In genomic region chr3:110859993-110860392, GRCh38 we compare ENCODE assay signal across 30 cellular contexts.
"Had no signal": no experiment of that assay in that cellular context is flagged by ENCODE, and none has a peak within 500 bp of the region (broad histone marks: within the 10 kb centered on the region; RNA-seq: fewer than 3 reads in every experiment).

No MANE protein-coding gene starts in this region.

- H3K27me3 Mint-ChIP-seq: dendritic cell treated with granulocyte-macrophage colony-stimulating factor and Interleukin-4, amounts not matched to agents 40 ng/mL and 50 ng/mL, for 4 days; naive B cell; natural killer cell treated with Interleukin-12 subunit alpha and Interleukin-12 subunit beta and Interleukin-15 and Interleukin-18, amount 100 ng/mL, for 72 hours had no signal

- H3K4me1 Mint-ChIP-seq: naive B cell; neural crest cell; stimulated activated effector memory CD8-positive, alpha-beta T cell treated with anti-CD3 and anti-CD28 coated beads, Interleukin-12 subunit alpha, Interleukin-12 subunit beta, amount 100 ng/mL, for 72 hours had no signal

- H2AFZ ChIP-seq: hepatocyte had no signal

- H3K9me3 Mint-ChIP-seq: dendritic cell treated with granulocyte-macrophage colony-stimulating factor and Interleukin-4, amounts not matched to agents 40 ng/mL and 50 ng/mL, for 4 days; endodermal cell; mesothelial cell of epicardium; natural killer cell treated with Interleukin-12 subunit alpha and Interleukin-12 subunit beta and Interleukin-15 and Interleukin-18, amount 100 ng/mL, for 72 hours; neural crest cell; stimulated activated effector memory CD8-positive, alpha-beta T cell treated with anti-CD3 and anti-CD28 coated beads, Interleukin-12 subunit alpha, Interleukin-12 subunit beta, amount 100 ng/mL, for 72 hours had no signal

- H3K79me2 ChIP-seq: hepatocyte had no signal

- H3K4me3 Mint-ChIP-seq: dendritic cell treated with granulocyte-macrophage colony-stimulating factor and Interleukin-4, amounts not matched to agents 40 ng/mL and 50 ng/mL, for 4 days; endodermal cell; mesothelial cell of epicardium; naive B cell; natural killer cell treated with Interleukin-12 subunit alpha and Interleukin-12 subunit beta and Interleukin-15 and Interleukin-18, amount 100 ng/mL, for 72 hours; neural crest cell; stimulated activated effector memory CD8-positive, alpha-beta T cell treated with anti-CD3 and anti-CD28 coated beads, Interleukin-12 subunit alpha, Interleukin-12 subunit beta, amount 100 ng/mL, for 72 hours had no signal

- H3K27me3 ChIP-seq: colonic mucosa, esophagus muscularis mucosa, foreskin keratinocyte, gastroesophageal sphincter, heart left ventricle, hepatocyte, neutrophil, pancreas, right atrium auricular region, stomach, thyroid gland had no signal

- H3K4me3 ChIP-seq: colonic mucosa, esophagus muscularis mucosa, gastroesophageal sphincter, heart left ventricle, hepatocyte, mucosa of descending colon, pancreas, right atrium auricular region, smooth muscle cell, stomach, thyroid gland had no signal

- DNase-seq: colonic mucosa; effector CD8-positive, alpha-beta T cell; endodermal cell; foreskin keratinocyte; heart left ventricle; kidney; mesenchymal stem cell; mucosa of descending colon; naive B cell; pancreas; stimulated activated CD4-positive, alpha-beta T cell treated with anti-CD3 and anti-CD28 coated beads, Interleukin-12 subunit alpha, Interleukin-12 subunit beta, amount 100 ng/mL, for 4 hours; stimulated activated CD4-positive, alpha-beta T cell treated with anti-CD3 and anti-CD28 coated beads, Interleukin-1b, Interleukin-23, amount 100 ng/mL, for 48 hours; stimulated activated CD4-positive, alpha-beta T cell treated with anti-CD3 and anti-CD28 coated beads, Interleukin-4, amount 100 ng/mL, for 1 hour; stimulated activated naive CD4-positive, alpha-beta T cell treated with Interleukin-2 at 50 U/mL for 16 hours; stomach; thyroid gland; trophoblast cell had no signal

- H3K27ac Mint-ChIP-seq: dendritic cell treated with granulocyte-macrophage colony-stimulating factor and Interleukin-4, amounts not matched to agents 40 ng/mL and 50 ng/mL, for 4 days; endodermal cell; mesothelial cell of epicardium; naive B cell; natural killer cell treated with Interleukin-12 subunit alpha and Interleukin-12 subunit beta and Interleukin-15 and Interleukin-18, amount 100 ng/mL, for 72 hours; stimulated activated effector memory CD8-positive, alpha-beta T cell treated with anti-CD3 and anti-CD28 coated beads, Interleukin-12 subunit alpha, Interleukin-12 subunit beta, amount 100 ng/mL, for 72 hours had no signal

- H3K27ac ChIP-seq: colonic mucosa, esophagus muscularis mucosa, foreskin keratinocyte, gastroesophageal sphincter, heart left ventricle, hepatocyte, neutrophil, pancreas, right atrium auricular region, stomach, thyroid gland had no signal

- ATAC-seq: foreskin keratinocyte; gastroesophageal sphincter; heart left ventricle; left lobe of liver; mucosa of descending colon; natural killer cell treated with Interleukin-12 subunit alpha and Interleukin-12 subunit beta and Interleukin-15 and Interleukin-18, amount 100 ng/mL, for 72 hours; sciatic nerve; stimulated activated effector memory CD8-positive, alpha-beta T cell treated with anti-CD3 and anti-CD28 coated beads, Interleukin-12 subunit alpha, Interleukin-12 subunit beta, amount 100 ng/mL, for 72 hours had no signal

- H3K4me1 ChIP-seq: colonic mucosa, esophagus muscularis mucosa, foreskin keratinocyte, gastroesophageal sphincter, heart left ventricle, right atrium auricular region, thyroid gland had no signal

- H3K36me3 ChIP-seq: colonic mucosa, esophagus muscularis mucosa, gastroesophageal sphincter, heart left ventricle, neutrophil, pancreas, right atrium auricular region, stomach, thyroid gland had no signal

- H3K36me3 Mint-ChIP-seq: mesothelial cell of epicardium; naive B cell; natural killer cell treated with Interleukin-12 subunit alpha and Interleukin-12 subunit beta and Interleukin-15 and Interleukin-18, amount 100 ng/mL, for 72 hours; stimulated activated effector memory CD8-positive, alpha-beta T cell treated with anti-CD3 and anti-CD28 coated beads, Interleukin-12 subunit alpha, Interleukin-12 subunit beta, amount 100 ng/mL, for 72 hours had no signal

- H3K9me3 ChIP-seq: colonic mucosa, esophagus muscularis mucosa, gastroesophageal sphincter, mucosa of descending colon, neutrophil, pancreas, right atrium auricular region, stomach, thyroid gland had no signal

- H3K4me2 ChIP-seq: hepatocyte, smooth muscle cell had no signal
